8 cellular contexts compared by ENCODE assay signal in genomic region chr4:139083533-139084424, GRCh38.
DNase-seq lines count a peak whose midpoint lies in the region; ATAC-seq and TF ChIP-seq lines count a peak whose summit lies in the region.

No MANE protein-coding gene starts in this region.

- no peaks in the 10 kb centered on the region for H3K4me1 ChIP-seq in lung (ENCODE audit: control insufficient read depth in 2 of 2, insufficient read depth in 2 of 2, low read length in 2 of 2)

- peak overlapping the region; percentile 96 for H3K27ac ChIP-seq in C4-2B
- peak overlapping the region; percentile 91 to 93 for H3K27ac ChIP-seq in lung (ENCODE audit: low read depth in 1 of 2, low read length in 1 of 2)

- WGBS in lung, 2 donors = 1% methylated on average over 68 to 76 of the region's 76 CpGs

- DNase-seq in GM19238 (ENCODE audit: insufficient read length, low spot score) (peak; percentile 68), NCI-H748 (lab: John Stamatoyannopoulos, UW; ENCODE audit: unreplicated experiment) (peak; percentile 94), ecto neural progenitor cell (ENCODE audit: low spot score) (peak; percentile 94), lung (ENCODE audit: low spot score) (peak; percentile 90)
- peak; percentile 85 to 88 for DNase-seq in activated CD4-positive, alpha-beta T cell treated with anti-CD3 and anti-CD28 coated beads, Interleukin-2, amount 50 U/mL, for 48 hours
- peak; percentile 70 to 85 (median 76) for DNase-seq in stimulated activated CD4-positive, alpha-beta T cell treated with anti-CD3 and anti-CD28 coated beads, TNF-alpha, amount 100 ng/mL, for 24 hours (ENCODE audit: low read depth in 3 of 3)

- ATAC-seq in HG03439 (IDR thresholded peaks at IDR 0.05; ENCODE audit: unreplicated experiment) = peak; percentile 58
- peak; percentile 84 for ATAC-seq in lung (ENCODE audit: insufficient read depth, low FRiP score)

- H3K9me3 ChIP-seq in lung (ENCODE audit: control insufficient read depth in 2 of 2, insufficient read depth in 1 of 2, low read length in 1 of 2) = no peaks in the 10 kb centered on the region

- TF ChIP-seq CTCF in C4-2B (conservative IDR thresholded peaks at IDR 0.05) = no peak; the same call in 1 of the 2 replicates
- no peak for TF ChIP-seq CTCF in lung (IDR thresholded peaks at IDR 0.05; ENCODE audit: control extremely low read depth, extremely low read depth)

- no peaks in the 10 kb centered on the region for H3K36me3 ChIP-seq in lung (ENCODE audit: control insufficient read depth in 2 of 2, insufficient read depth in 2 of 2, low read length in 2 of 2)

- no peaks in the 10 kb centered on the region for H3K27me3 ChIP-seq in lung (ENCODE audit: control insufficient read depth, insufficient read depth)

- peak overlapping the region; percentile 72 for H3K4me3 ChIP-seq in lung

Comparison
In these comparisons a context has a peak if more than half of its experiments do, and no peak if none do; other contexts are left out.
1. Peak in every context shown above with its lines: DNase-seq, ATAC-seq, H3K4me3 ChIP-seq and H3K27ac ChIP-seq.